ENCODE assay signal across 10 cellular contexts in genomic region chr5:172696171-172696849, GRCh38. TPM values are rescaled to one million over a fixed set of nuclear protein-coding genes. Genes with fewer than 3 reads are reported as not detected.
A peak's percentile ranks its signal among the peaks of the same experiment; 100 is the strongest.
DNase-seq lines count a peak whose midpoint lies in the region; ATAC-seq and TF ChIP-seq lines count a peak whose summit lies in the region.
"Had no signal": no experiment of that assay in that cellular context is flagged by ENCODE, and none has a peak within 500 bp of the region (broad histone marks: within the 10 kb centered on the region; RNA-seq: fewer than 3 reads in every experiment).

No MANE protein-coding gene starts in this region.

- H3K4me3 Mint-ChIP-seq in T-cell: peak overlapping the region in 2 of 3 donors; percentile 88 to 94

- no peak for ATAC-seq in T-cell (replicated peaks in 1 of 4)
- peak; percentile 43 to 60 for ATAC-seq in left cardiac atrium
- ATAC-seq in psoas muscle: peak in 3 of 4 donors; percentile 8 to 37 (median 33)
- no peak for ATAC-seq in GM21737 (IDR thresholded peaks at IDR 0.05; ENCODE audit: unreplicated experiment)

- peaks cover 3 to 6% of the 10 kb centered on the region in 2 donors for H3K27me3 Mint-ChIP-seq in T-cell

- intact Hi-C loops in left cardiac atrium (cut with DNase I): loop anchor here (2.0 to 5.0 kb wide), 4 partner anchors 32 to 234 kb away; partner anchors contain the start of gene NEURL1B (in 1 of the 2)
- intact Hi-C loops in psoas muscle (cut with DNase I): loop anchor here (2.0 to 5.0 kb wide), 3 partner anchors 54 to 234 kb away; partner anchors contain the start of gene NEURL1B (in 1 of the 2)

- H3K4me2 ChIP-seq in BLaER1: peak overlapping the region; percentile 92

- CTCF ChIA-PET in T-cell (lab: Charles Lee): interaction anchor here (0.6 to 1.6 kb wide), 6 partner anchors 16 to 1917 kb away, joined by 3 to 4 read pairs (median 3); no protein-coding TSS in a partner anchor

- TF ChIP-seq CTCF in psoas muscle (IDR thresholded peaks at IDR 0.05): no peak

- peak overlapping the region; percentile 79 for H3K9ac ChIP-seq in BLaER1

- H3K36me3 Mint-ChIP-seq in T-cell: no peaks in the 10 kb centered on the region

- H3K4me3 ChIP-seq in BLaER1 (peak overlapping the region; percentile 70), psoas muscle (peak overlapping the region; percentile 68)

- no peak for DNase-seq in T-cell
- peak; percentile 74 for DNase-seq in left cardiac atrium
- DNase-seq in psoas muscle: peak; percentile 65 to 74
- DNase-seq in cerebellum (ENCODE audit: low spot score): no peak
- DNase-seq in NCI-H524 (lab: John Stamatoyannopoulos, UW): no peak
- no peak for DNase-seq in mesenteric fat pad (ENCODE audit: low spot score)
- DNase-seq: activated CD4-positive, alpha-beta T cell treated with anti-CD3 and anti-CD28 coated beads, Interleukin-2, amount 50 U/mL, for 4 hours; adrenal gland had no signal

- peaks cover 56% of the 10 kb centered on the region for H3K4me1 ChIP-seq in BLaER1
- H3K4me1 ChIP-seq in psoas muscle: peaks cover 9% of the 10 kb centered on the region

- H3K27ac Mint-ChIP-seq in T-cell: peak overlapping the region in 1 of 2 donors; percentile 44

- H3K36me3 ChIP-seq in BLaER1 (peaks cover 15% of the 10 kb centered on the region), psoas muscle (ENCODE audit: insufficient read depth in 1 of 2, low read depth in 1 of 2) (no peaks in the 10 kb centered on the region)
- H3K36me3 ChIP-seq: adrenal gland had no signal

- WGBS in psoas muscle, 3 donors: 50 to 65% (median 56%) methylated on average over 20 of the region's 20 CpGs

- POLR2A ChIA-PET in T-cell (lab: Charles Lee): no interaction called here

- no peaks in the 10 kb centered on the region for H3K27me3 ChIP-seq in BLaER1
- no peaks in the 10 kb centered on the region for H3K27me3 ChIP-seq in psoas muscle (ENCODE audit: insufficient read depth in 3 of 3, low read length in 2 of 3)
- H3K27me3 ChIP-seq: adrenal gland had no signal

- H3K9me3 ChIP-seq in BLaER1 (no peaks in the 10 kb centered on the region), psoas muscle (no peaks in the 10 kb centered on the region)
- H3K9me3 ChIP-seq: adrenal gland had no signal

- no peaks in the 10 kb centered on the region for H4K20me1 ChIP-seq in BLaER1

- H3K4me1 Mint-ChIP-seq in T-cell: peaks cover 12 to 18% (median 16%) of the 10 kb centered on the region in 3 donors

- H3K27ac ChIP-seq in BLaER1: peak overlapping the region; percentile 82
- H3K27ac ChIP-seq in psoas muscle: peak overlapping the region; percentile 61

- H3K9me3 Mint-ChIP-seq in T-cell: no peaks in the 10 kb centered on the region

RNA-seq across cellular contexts. Expression of gene NEURL1B, which starts 55.2 kb away (rescaled TPM):
- total RNA-seq in T-cell: under 1 TPM; 0.07 to 0.64 (median 0.20) TPM
- total RNA-seq in left cardiac atrium: 10 to 100 TPM; 20.6 to 33.6 TPM
- total RNA-seq in psoas muscle: 10 to 100 TPM; 13.7 to 20.4 (median 16.4) TPM
- polyA plus RNA-seq in psoas muscle: 1 to 10 TPM; 8.0 to 9.7 (median 8.2) TPM
- total RNA-seq in cerebellum: 13.2 TPM
- total RNA-seq in mesenteric fat pad: 35.8 TPM

Comparison
In these comparisons a context has a peak if more than half of its experiments do, and no peak if none do; other contexts are left out.
1. ATAC-seq: peak in left cardiac atrium (2 of 2) and psoas muscle (3 of 4); none in T-cell (0 of 4) and GM21737 (single experiment).
2. DNase-seq: peak in left cardiac atrium (single experiment) and psoas muscle (2 of 2); none in T-cell (0 of 34), cerebellum (single experiment), NCI-H524 (0 of 2) and mesenteric fat pad (single experiment).